ENCODE assay signal across 35 cellular contexts in the genomic region with DNA sequence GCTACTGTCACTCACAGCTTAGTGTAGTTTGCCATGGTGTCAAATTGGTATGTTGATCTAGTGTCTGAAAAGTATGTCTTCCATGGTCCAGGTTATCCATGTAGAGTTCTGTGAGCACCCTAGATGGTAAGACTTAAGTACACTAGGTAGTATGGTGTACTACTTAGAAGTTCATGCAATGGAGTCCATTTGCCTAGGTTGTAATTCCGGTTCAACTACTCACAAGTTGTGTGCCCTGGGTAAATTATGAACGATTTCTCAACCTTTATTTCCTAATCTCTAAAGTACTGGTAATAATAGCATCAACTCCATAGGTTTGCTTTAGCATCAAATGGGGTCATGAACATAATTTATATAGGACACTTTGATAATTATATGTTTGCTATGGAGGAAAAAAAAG.
DNase-seq lines count a peak whose midpoint lies in the region; ATAC-seq, FAIRE-seq and TF ChIP-seq lines count a peak whose summit lies in the region.
"Had no signal": no experiment of that assay in that cellular context is flagged by ENCODE, and none has a peak within 500 bp of the region (broad histone marks: within the 10 kb centered on the region; RNA-seq: fewer than 3 reads in every experiment).

No MANE protein-coding gene starts in this region.

- H3K27me3 ChIP-seq in bronchial epithelial cell (ENCODE audit: control insufficient read depth, insufficient read depth, low read length): no peaks in the 10 kb centered on the region
- no peaks in the 10 kb centered on the region for H3K27me3 ChIP-seq in upper lobe of right lung
- H3K27me3 ChIP-seq: BE2C; BLaER1; BLaER1 treated with 17β-estradiol and CSF1 and Interleukin-3, amounts not matched to agents 10 nM and 100 nM had no signal

- no peaks in the 10 kb centered on the region for H3K36me3 ChIP-seq in bronchial epithelial cell (ENCODE audit: control insufficient read depth, insufficient read depth, low read length)
- H3K36me3 ChIP-seq in upper lobe of right lung: no peaks in the 10 kb centered on the region
- H3K36me3 ChIP-seq: BE2C; BLaER1; BLaER1 treated with 17β-estradiol and CSF1 and Interleukin-3, amounts not matched to agents 10 nM and 100 nM had no signal

- H3K4me3 ChIP-seq in bronchial epithelial cell (ENCODE audit: low read depth, low read length) (no peak overlapping the region), epithelial cell of esophagus (ENCODE audit: low read length) (no peak overlapping the region), upper lobe of right lung (no peak overlapping the region)
- H3K4me3 ChIP-seq: A549; BLaER1; BLaER1 treated with 17β-estradiol and CSF1 and Interleukin-3, amounts not matched to agents 10 nM and 100 nM had no signal

- ATAC-seq in esophagus mucosa (peak; percentile 50), upper lobe of right lung (peak; percentile 31), HG03565 (IDR thresholded peaks at IDR 0.05; ENCODE audit: unreplicated experiment) (no peak)
- ATAC-seq: A549; CD8-positive, alpha-beta T cell had no signal

- FAIRE-seq in bronchial epithelial cell (lab: Jason Lieb, UNC): no peak
- FAIRE-seq: A204.1, A549, D721Med had no signal

- no peaks in the 10 kb centered on the region for H3K9me3 ChIP-seq in upper lobe of right lung
- H3K9me3 ChIP-seq: A549; BE2C; BLaER1; BLaER1 treated with 17β-estradiol and CSF1 and Interleukin-3, amounts not matched to agents 10 nM and 100 nM had no signal

- no peak overlapping the region for H3K27ac ChIP-seq in upper lobe of right lung
- H3K27ac ChIP-seq: 22Rv1; A549; BLaER1; BLaER1 treated with 17β-estradiol and CSF1 and Interleukin-3, amounts not matched to agents 10 nM and 100 nM; C4-2B had no signal

- no peak for TF ChIP-seq CTCF in bronchial epithelial cell (IDR thresholded peaks at IDR 0.05; ENCODE audit: insufficient read depth, low read length, severe bottlenecking)
- no peak for TF ChIP-seq CTCF in epithelial cell of esophagus (IDR thresholded peaks at IDR 0.05; ENCODE audit: insufficient read depth, low read depth, low read length, missing control alignments)
- TF ChIP-seq CTCF in upper lobe of right lung (IDR thresholded peaks at IDR 0.05): no peak

- DNase-seq in bronchial epithelial cell (ENCODE audit: low read depth) (peak; percentile 9), epithelial cell of esophagus (ENCODE audit: low read depth) (peak; percentile 55), upper lobe of right lung (no peak), GM19238 (ENCODE audit: insufficient read length, low spot score) (no peak), NCI-H2081 treated with DMSO at 0.1 percent for 48 hours (lab: John Stamatoyannopoulos, UW) (no peak), NCI-H510A treated with DMSO at 0.1 percent for 48 hours (lab: John Stamatoyannopoulos, UW) (no peak)
- DNase-seq: 8988T; ACHN; AML-193; BE2C; C1 segment of cervical spinal cord; Caco-2; Calu3; CD4-positive, alpha-beta memory T cell; CD4-positive, alpha-beta T cell; CD4-positive, CD25-positive, alpha-beta regulatory T cell; CD8-positive, alpha-beta memory T cell; CD8-positive, alpha-beta T cell; COR-L47; DMS 273 treated with DMSO at 0.1 percent for 48 hours; DMS153; DMS53; DMS79; DMS79 treated with DMSO at 0.1 percent for 48 hours; DND-41; EL had no signal

- intact Hi-C loops in upper lobe of right lung (cut with DNase I): no loop called here

- peaks cover 2% of the 10 kb centered on the region for H3K4me1 ChIP-seq in upper lobe of right lung
- H3K4me1 ChIP-seq: A549, BE2C, Caco-2 had no signal

Comparison
In these comparisons a context has a peak if more than half of its experiments do, and no peak if none do; other contexts are left out.
1. DNase-seq: peak in bronchial epithelial cell (single experiment) and epithelial cell of esophagus (single experiment); none in upper lobe of right lung (single experiment), GM19238 (single experiment), NCI-H2081 treated with DMSO at 0.1 percent for 48 hours (single experiment) and NCI-H510A treated with DMSO at 0.1 percent for 48 hours (single experiment).